24 cellular contexts compared by ENCODE assay signal in the genomic region with DNA sequence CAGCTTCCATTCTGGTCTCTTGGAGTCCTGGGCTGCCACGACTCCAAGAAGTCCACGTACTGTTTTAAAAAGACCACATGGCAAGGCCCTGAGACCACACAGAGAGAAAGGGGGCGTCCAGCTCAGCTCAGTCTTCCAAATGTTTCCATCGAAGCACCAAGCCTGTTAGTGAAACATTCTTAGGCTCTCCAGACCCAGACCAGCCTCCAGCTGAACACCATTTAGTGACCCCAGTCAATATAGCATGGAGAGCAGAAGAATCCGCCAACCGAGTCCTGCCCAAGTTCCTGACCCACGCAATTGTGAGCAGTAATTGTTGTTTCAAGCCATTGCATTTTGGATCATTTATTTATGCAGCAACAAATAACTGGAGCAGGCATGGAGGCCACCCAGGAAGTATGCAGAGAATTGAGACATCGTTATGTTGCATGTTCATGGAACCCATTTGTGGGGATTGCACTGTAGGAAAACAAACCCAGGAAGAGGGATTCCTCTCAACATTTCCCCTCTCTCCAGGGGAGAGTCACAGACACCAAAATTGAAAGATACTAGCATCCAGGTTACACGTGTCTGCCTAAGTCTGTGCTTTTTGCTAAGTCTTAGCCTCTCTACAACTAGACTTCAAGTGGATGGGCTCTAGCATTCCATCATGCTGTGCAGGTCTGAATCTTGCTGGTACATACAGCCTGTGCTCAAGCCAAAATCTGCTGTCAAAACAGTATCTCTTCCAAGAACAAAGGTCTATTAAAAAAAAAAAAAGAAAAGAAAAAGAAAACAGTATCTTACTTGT.
"Had no signal": no experiment of that assay in that cellular context is flagged by ENCODE, and none has a peak within 500 bp of the region (broad histone marks: within the 10 kb centered on the region; RNA-seq: fewer than 3 reads in every experiment).

No MANE protein-coding gene starts in this region.

- H3K9ac ChIP-seq: neural progenitor cell, parathyroid adenoma had no signal

- H3K79me2 ChIP-seq: parathyroid adenoma had no signal

- H3K9me3 ChIP-seq: ovary, psoas muscle, sigmoid colon, stomach, thoracic aorta, tibial artery, transverse colon, upper lobe of right lung, uterus had no signal

- ATAC-seq: naive thymus-derived CD4-positive, alpha-beta T cell; natural killer cell; psoas muscle; right cardiac atrium; stimulated activated effector memory CD8-positive, alpha-beta T cell treated with anti-CD3 and anti-CD28 coated beads, Interleukin-12 subunit alpha, Interleukin-12 subunit beta, amount 100 ng/mL, for 72 hours; stimulated activated naive B cell treated with anti-CD40 and anti-IgM and Interleukin-4, amounts not matched to agents 10 μg/mL and 1 μg/mL and 100 μg/mL, for 72 hours; upper lobe of right lung had no signal

- H2AFZ ChIP-seq: neural progenitor cell, parathyroid adenoma had no signal

- H3K27ac ChIP-seq: neural progenitor cell, ovary, parathyroid adenoma, psoas muscle, sigmoid colon, stomach, thoracic aorta, tibial artery, transverse colon, upper lobe of right lung, uterus had no signal

- H3K36me3 ChIP-seq: neural progenitor cell, ovary, sigmoid colon, stomach, thoracic aorta, tibial artery, transverse colon, upper lobe of right lung, uterus had no signal

- H3K4me1 ChIP-seq: neural progenitor cell, parathyroid adenoma, psoas muscle, sigmoid colon, stomach, tibial artery, upper lobe of right lung, uterus had no signal

- DNase-seq: naive thymus-derived CD4-positive, alpha-beta T cell; natural killer cell; occipital lobe; ovary; posterior cingulate gyrus; psoas muscle; right cardiac atrium; sigmoid colon; small intestine; stimulated activated CD4-positive, alpha-beta T cell treated with anti-CD3 and anti-CD28 coated beads, Interleukin-15, amount 100 ng/mL, for 24 hours; stimulated activated CD4-positive, alpha-beta T cell treated with anti-CD3 and anti-CD28 coated beads, Interleukin-2, amount 100 ng/mL, for 24 hours; stimulated activated CD4-positive, alpha-beta T cell treated with anti-CD3 and anti-CD28 coated beads, Interleukin-2, amount 100 ng/mL, for 48 hours; stimulated activated CD4-positive, alpha-beta T cell treated with anti-CD3 and anti-CD28 coated beads, Interleukin-4, amount 100 ng/mL, for 24 hours; stimulated activated naive B cell treated with anti-CD40 and anti-IgM and Interleukin-4, amounts not matched to agents 10 μg/mL and 1 μg/mL and 100 μg/mL, for 72 hours; stimulated activated naive CD4-positive, alpha-beta T cell treated with Interleukin-2 at 50 U/mL for 16 hours; stomach; tibial artery; transverse colon; upper lobe of right lung; uterus had no signal

- FAIRE-seq: small intestine had no signal

- H3K4me2 ChIP-seq: neural progenitor cell had no signal

- H3K4me3 ChIP-seq: neural progenitor cell, ovary, psoas muscle, sigmoid colon, stomach, thoracic aorta, tibial artery, transverse colon, upper lobe of right lung, uterus had no signal

- H3K27me3 ChIP-seq: neural progenitor cell, ovary, sigmoid colon, transverse colon, upper lobe of right lung, uterus had no signal
